Comparison of ENCODE assay signal across 10 cellular contexts in the genomic region with DNA sequence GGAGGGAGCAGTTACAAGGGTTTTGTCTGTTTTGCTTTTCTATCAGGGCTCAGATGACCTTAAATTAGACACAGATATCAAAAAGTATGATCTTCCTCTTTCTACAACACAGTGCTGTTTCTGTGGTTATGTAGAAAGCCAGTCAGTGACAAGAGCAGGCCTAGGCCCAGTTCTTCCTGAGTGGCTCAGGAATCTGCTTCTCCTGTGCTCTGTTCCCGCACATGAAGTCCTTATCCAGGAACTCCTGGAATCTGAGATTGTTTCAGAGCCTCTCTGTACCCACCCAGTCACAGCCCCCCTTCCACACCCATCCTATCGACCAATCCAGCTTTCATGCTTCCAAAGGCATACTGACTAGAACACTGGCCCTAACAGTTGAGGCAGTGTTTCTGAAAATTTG. TPM values are rescaled to one million over a fixed set of nuclear protein-coding genes. Genes with fewer than 3 reads are reported as not detected.
DNase-seq lines count a peak whose midpoint lies in the region; ATAC-seq, FAIRE-seq and TF ChIP-seq lines count a peak whose summit lies in the region.
"Had no signal": no experiment of that assay in that cellular context is flagged by ENCODE, and none has a peak within 500 bp of the region (broad histone marks: within the 10 kb centered on the region; RNA-seq: fewer than 3 reads in every experiment).

No MANE protein-coding gene starts in this region.

- H3K36me3 ChIP-seq in GM12878 (ENCODE audit: control insufficient read depth in 2 of 2, insufficient read depth in 2 of 2, low read length in 1 of 2) (peaks cover 8 to 35% of the 10 kb centered on the region in 2 experiments), neutrophil (peaks cover 72% of the 10 kb centered on the region)

- H3K27ac ChIP-seq in GM12878 (ENCODE audit: control insufficient read depth, insufficient read depth) (peak overlapping the region; percentile 45), neutrophil (peak overlapping the region; percentile 14)

- CTCF ChIA-PET in GM12878 (lab: Yijun Ruan, JAX) = interaction anchor here (0.7 to 2.0 kb wide), 5 partner anchors 19 to 109 kb away, joined by 3 to 5 read pairs (median 3); no protein-coding TSS in a partner anchor

- POLR2A ChIA-PET in GM12878 (lab: Charles Lee) = no interaction called here

- 0 out of 2 replicates have a peak, but pooled peaks cover under 1% of the 10 kb centered on the region for H4K20me1 ChIP-seq in GM12878 (ENCODE audit: control insufficient read depth, insufficient read depth)

- peaks cover 13% of the 10 kb centered on the region for H3K4me1 ChIP-seq in GM12878 (ENCODE audit: control insufficient read depth, insufficient read depth, low read length)
- H3K4me1 ChIP-seq in neutrophil (ENCODE audit: control insufficient read depth in 1 of 2, insufficient read depth in 1 of 2, low read depth in 1 of 2, low read length in 1 of 2) = no peaks in the 10 kb centered on the region

- ATAC-seq in GM12878 = peak; percentile 62
- ATAC-seq in GM18907 (IDR thresholded peaks at IDR 0.05; ENCODE audit: unreplicated experiment) = no peak

- peaks cover 5% of the 10 kb centered on the region for H3K79me2 ChIP-seq in GM12878 (ENCODE audit: control insufficient read depth, insufficient read depth, low read length)

- H3K9me3 Mint-ChIP-seq in IgD-negative memory B cell = no peaks in the 10 kb centered on the region

- peaks cover 17 to 37% (median 23%) of the 10 kb centered on the region in 3 donors for H3K4me1 Mint-ChIP-seq in IgD-negative memory B cell

- BruUV-seq in GM12878 (replicated peaks; lab: Mats Ljungman, UMichigan) = no TSS peak

- in situ Hi-C loops in GM12878 (cut with MboI) = no loop called here

- RAD21 ChIA-PET in GM12878 (lab: Charles Lee; ENCODE audit: unreplicated experiment) = interaction anchor here (1.2 kb wide), 1 partner anchor 51 kb away, joined by 3 read pairs; no protein-coding TSS in a partner anchor

- peak overlapping the region; percentile 64 to 93 (median 81) for H3K27ac Mint-ChIP-seq in IgD-negative memory B cell
- H3K27ac Mint-ChIP-seq: activated naive CD8-positive, alpha-beta T cell had no signal

- H3K9ac ChIP-seq in GM12878 (ENCODE audit: control insufficient read depth, insufficient read depth, low read length) = no peak overlapping the region

- SMC1A ChIA-PET in GM12878 (lab: Charles Lee; ENCODE audit: uncharacterized antibody, unreplicated experiment) = interaction anchor here (1.3 to 2.0 kb wide), 4 partner anchors 8 to 109 kb away, joined by 3 to 8 read pairs (median 6); no protein-coding TSS in a partner anchor

- FAIRE-seq in GM12891 (lab: Jason Lieb, UNC) (peak; percentile 71), GM12878 (lab: Jason Lieb, UNC) (peak; percentile 75)

- H3K27me3 Mint-ChIP-seq in IgD-negative memory B cell = no peaks in the 10 kb centered on the region
- H3K27me3 Mint-ChIP-seq: activated naive CD8-positive, alpha-beta T cell had no signal

- H3K27me3 ChIP-seq in GM12878 (replicated peaks in 1 of 2; ENCODE audit: control insufficient read depth in 2 of 2, insufficient read depth in 2 of 2, low read length in 1 of 2) (no peaks in the 10 kb centered on the region), neutrophil (no peaks in the 10 kb centered on the region)

- no peak overlapping the region for H2AFZ ChIP-seq in GM12878 (ENCODE audit: control insufficient read depth, low read depth, low read length)

- TF ChIP-seq EP300 in GM12878 (IDR thresholded peaks at IDR 0.05; ENCODE audit: borderline replicate concordance in 1 of 2, control insufficient read depth in 1 of 2, low read depth in 2 of 2, low read length in 2 of 2) = no peak

- TF ChIP-seq POLR2A in GM12891 (IDR thresholded peaks at IDR 0.05; ENCODE audit: low read depth, low read length) = no peak
- no peak for TF ChIP-seq POLR2A in GM12878 (IDR thresholded peaks at IDR 0.05; ENCODE audit: low read depth, low read length)

- H3K4me2 ChIP-seq in GM12878 (ENCODE audit: control insufficient read depth, insufficient read depth) = peak overlapping the region; percentile 28; the same call in 1 of the 2 replicates

- peaks cover 8% of the 10 kb centered on the region for H3K36me3 Mint-ChIP-seq in IgD-negative memory B cell

- intact Hi-C loops in GM12878 (cut with micrococcal nuclease; ENCODE audit: unreplicated experiment) = loop anchor here (5.0 kb wide), 1 partner anchor 35 kb away; no protein-coding TSS in a partner anchor

- TF ChIP-seq RAD21 in GM12878 (IDR thresholded peaks at IDR 0.05; ENCODE audit: insufficient read depth, low read depth, low read length) = no peak

- no peak for DNase-seq in GM12891 (ENCODE audit: insufficient read length, low spot score)
- DNase-seq in GM12878 (ENCODE audit: low read depth, low spot score) = no peak
- DNase-seq in hypothalamus (lab: John Stamatoyannopoulos, UW) = no peak
- DNase-seq in Ammon's horn (ENCODE audit: low spot score) = no peak
- DNase-seq in activated CD4-positive, CD25-positive, alpha-beta regulatory T cell treated with anti-CD3 and anti-CD28 coated beads, Interleukin-2, amount 50 U/mL, for 72 hours = no peak
- DNase-seq: glutamatergic neuron had no signal

- H3K9me3 ChIP-seq in GM12878 (replicated peaks; ENCODE audit: control insufficient read depth, insufficient read depth, low read length) (no peaks in the 10 kb centered on the region), neutrophil (no peaks in the 10 kb centered on the region)

- WGBS in GM12878 (ENCODE audit: insufficient coverage, insufficient replicate concordance, low lambda C conversion rate, missing lambda C conversion rate) = 83% methylated on average over 2 of the region's 2 CpGs

- TF ChIP-seq CTCF in GM12878 (IDR thresholded peaks at IDR 0.05 in 2 of 3, conservative IDR thresholded peaks at IDR 0.05 in 1 of 3; ENCODE audit: control insufficient read depth in 2 of 3, extremely low read depth in 1 of 3, insufficient read depth in 1 of 3, low read depth in 3 of 3, low read length in 3 of 3) = no peak
- no peak for TF ChIP-seq CTCF in neutrophil (IDR thresholded peaks at IDR 0.05)

- H3K4me3 ChIP-seq in GM12878 (0 out of 2 replicates have a peak overlapping the region, but pooled peaks have one; percentile 29), neutrophil (ENCODE audit: low read depth in 1 of 2, low read length in 1 of 2) (no peak overlapping the region)

- peak overlapping the region; percentile 21 to 90 (median 56) for H3K4me3 Mint-ChIP-seq in IgD-negative memory B cell
- H3K4me3 Mint-ChIP-seq: activated naive CD8-positive, alpha-beta T cell had no signal

TF ChIP-seq in GM12891, 5 proteins besides CTCF, POLR2A, EP300 and RAD21:
- TF ChIP-seq POLR2AphosphoS5 (IDR thresholded peaks at IDR 0.05; ENCODE audit: low read depth, low read length) = no peak
- no peak for TF ChIP-seq SPI1 (IDR thresholded peaks at IDR 0.05; ENCODE audit: low read depth, low read length)
- TF ChIP-seq POU2F2 (IDR thresholded peaks at IDR 0.05; ENCODE audit: low read depth, low read length) = no peak
- no peak for TF ChIP-seq PAX5 (IDR thresholded peaks at IDR 0.05; ENCODE audit: insufficient read depth, low read length, severe bottlenecking)
- TF ChIP-seq TAF1 (IDR thresholded peaks at IDR 0.05; ENCODE audit: low read depth, low read length) = no peak

TF ChIP-seq in GM12878, 131 proteins besides CTCF, POLR2A, EP300 and RAD21 (continues in another document):
- TF ChIP-seq DPF2 (IDR thresholded peaks at IDR 0.05) (no peak), RUNX3 (IDR thresholded peaks at IDR 0.05; ENCODE audit: low read length) (peak; percentile 42; the same call in 1 of the 2 replicates), TCF12 (IDR thresholded peaks at IDR 0.05; ENCODE audit: low read depth, low read length) (no peak)

RNA-seq across cellular contexts. Expression of gene SMU1, which starts 40.4 kb away (rescaled TPM):
- polyA plus RNA-seq in GM12891 (2012; ENCODE audit: low read depth, missing spikeins) = 11.9 TPM
- polyA plus RNA-seq in IgD-negative memory B cell (19.3 TPM), GM12878 (2011; rRNA removed) (21.1 and 27.5 TPM in 2 replicates), GM12878 (2014; fragmentation: Illumina TruSeq; extraction: Trizol) (22.2 and 26.0 TPM in 2 replicates), GM12878 (2014; fragmentation: Nextera tagmentation; extraction: Ambion mirVana) (10 to 100 TPM; 18.5 to 20.7 TPM), GM12878 (2014; rRNA removed) (16.5 and 20.0 TPM in 2 replicates), GM12878 (2016; fragmentation: Nextera tagmentation; extraction: Ambion mirVana) (10 to 100 TPM; 20.2 to 22.0 TPM)
- 17.9 and 19.4 TPM in 2 replicates for total RNA-seq in GM12878 (2013; cell fraction: nucleolus; rRNA removed)
- total RNA-seq in GM12878 (2014; rRNA removed) (22.8 and 26.6 TPM in 2 replicates), GM12878 (2014; rRNA removed; fragmentation: Illumina TruSeq; extraction: Trizol) (33.4 and 34.6 TPM in 2 replicates), GM12878 (2021) (19.7 and 20.4 TPM in 2 replicates)
- 11.8 TPM for polyA plus RNA-seq in GM12878 (2011; ENCODE audit: low read depth)
- 11.3 and 11.4 TPM in 2 replicates for polyA plus RNA-seq in GM12878 (2011; cell fraction: cytosol; rRNA removed)
- 7.2 and 8.2 TPM in 2 replicates for polyA plus RNA-seq in GM12878 (2011; cell fraction: nucleus; rRNA removed)
- 12.9 and 13.9 TPM in 2 replicates for polyA plus RNA-seq in GM12878 (2012)
- polyA minus RNA-seq in GM12878 (2011; rRNA and poly(A)+ RNA removed) = 22.7 and 27.6 TPM in 2 replicates
- polyA minus RNA-seq in GM12878 (2011; cell fraction: cytosol; rRNA and poly(A)+ RNA removed) = 9.6 and 10.7 TPM in 2 replicates
- 5.0 and 6.0 TPM in 2 replicates for polyA minus RNA-seq in GM12878 (2011; cell fraction: nucleus; rRNA and poly(A)+ RNA removed)

RNA-seq across cellular contexts. Expression of gene B4GALT1, which starts 50.3 kb away (rescaled TPM):
- 35.2 TPM for polyA plus RNA-seq in GM12891 (2012; ENCODE audit: low read depth, missing spikeins)
- polyA plus RNA-seq in IgD-negative memory B cell (55.1 TPM), GM12878 (2011; rRNA removed) (29.6 and 36.5 TPM in 2 replicates), GM12878 (2014; fragmentation: Illumina TruSeq; extraction: Trizol) (66.7 and 68.8 TPM in 2 replicates), GM12878 (2014; fragmentation: Nextera tagmentation; extraction: Ambion mirVana) (10 to 100 TPM; 22.4 to 23.3 TPM), GM12878 (2014; rRNA removed) (42.6 and 45.5 TPM in 2 replicates), GM12878 (2016; fragmentation: Nextera tagmentation; extraction: Ambion mirVana) (10 to 100 TPM; 50.2 to 50.8 TPM)
- total RNA-seq in GM12878 (2013; cell fraction: nucleolus; rRNA removed) = 47.6 and 51.1 TPM in 2 replicates
- total RNA-seq in GM12878 (2014; rRNA removed) (23.4 and 24.2 TPM in 2 replicates), GM12878 (2014; rRNA removed; fragmentation: Illumina TruSeq; extraction: Trizol) (12.7 and 15.3 TPM in 2 replicates), GM12878 (2021) (77.5 and 79.0 TPM in 2 replicates)
- 50.1 TPM for polyA plus RNA-seq in GM12878 (2011; ENCODE audit: low read depth)
- polyA plus RNA-seq in GM12878 (2011; cell fraction: cytosol; rRNA removed) = 36.7 and 49.7 TPM in 2 replicates
- 16.8 and 18.8 TPM in 2 replicates for polyA plus RNA-seq in GM12878 (2011; cell fraction: nucleus; rRNA removed)
- 58.2 and 65.9 TPM in 2 replicates for polyA plus RNA-seq in GM12878 (2012)
- polyA minus RNA-seq in GM12878 (2011; rRNA and poly(A)+ RNA removed) = 48.3 and 58.3 TPM in 2 replicates
- 25.8 and 27.2 TPM in 2 replicates for polyA minus RNA-seq in GM12878 (2011; cell fraction: cytosol; rRNA and poly(A)+ RNA removed)
- polyA minus RNA-seq in GM12878 (2011; cell fraction: nucleus; rRNA and poly(A)+ RNA removed) = 10.3 and 16.8 TPM in 2 replicates
